Comparison of ENCODE assay signal across 1 cellular context in genomic region chr12:51864701-51865469, GRCh38.
TF ChIP-seq lines count a peak whose summit lies in the region.

No MANE protein-coding gene starts in this region.

TF ChIP-seq in GM23338, 12 proteins besides CTCF, POLR2A, EP300 and RAD21 (continued from another document):
- no peak for TF ChIP-seq ZNF462 (CRISPR knock-in tag; IDR thresholded peaks at IDR 0.05)
- TF ChIP-seq CREB1 (CRISPR knock-in tag; IDR thresholded peaks at IDR 0.05; ENCODE audit: low read depth): no peak
- no peak for TF ChIP-seq POLR2AphosphoS5 (IDR thresholded peaks at IDR 0.05; ENCODE audit: low read depth)
- no peak for TF ChIP-seq REST (IDR thresholded peaks at IDR 0.05; ENCODE audit: unreplicated experiment)
- TF ChIP-seq NANOG (IDR thresholded peaks at IDR 0.05; ENCODE audit: borderline replicate concordance): no peak
- TF ChIP-seq ETS1 (IDR thresholded peaks at IDR 0.05): no peak
- TF ChIP-seq JUNB (IDR thresholded peaks at IDR 0.05; ENCODE audit: unreplicated experiment): no peak
- TF ChIP-seq ZNF114 (CRISPR knock-in tag; IDR thresholded peaks at IDR 0.05): no peak
